In genomic region chr1:94617139-94617805, GRCh38 we compare ENCODE assay signal across 18 cellular contexts.
A peak's percentile ranks its signal among the peaks of the same experiment; 100 is the strongest.
DNase-seq lines count a peak whose midpoint lies in the region; FAIRE-seq and TF ChIP-seq lines count a peak whose summit lies in the region.
"Had no signal": no experiment of that assay in that cellular context is flagged by ENCODE, and none has a peak within 500 bp of the region (broad histone marks: within the 10 kb centered on the region; RNA-seq: fewer than 3 reads in every experiment).

No MANE protein-coding gene starts in this region.

- no peaks in the 10 kb centered on the region for H3K4me1 ChIP-seq in kidney (ENCODE audit: control insufficient read depth in 1 of 2, insufficient read depth in 1 of 2, low read depth in 1 of 2, low read length in 2 of 2)

- DNase-seq in Daoy (ENCODE audit: low read depth) (peak; percentile 90), NCI-H226 (peak; percentile 78), bronchial epithelial cell (ENCODE audit: low read depth) (peak; percentile 96), mesothelial cell of epicardium (ENCODE audit: low spot score in 2 of 2, unreplicated experiment in 2 of 2) (no peak), kidney (no peak), NCI-H1092 treated with DMSO at 0.1 percent for 48 hours (lab: John Stamatoyannopoulos, UW) (no peak), NCI-H1417 (lab: John Stamatoyannopoulos, UW) (no peak)
- no peak for DNase-seq in activated CD8-positive, alpha-beta memory T cell treated with anti-CD3 and anti-CD28 coated beads, Interleukin-2, amount 50 U/mL, for 48 hours
- DNase-seq: activated CD4-positive, alpha-beta T cell treated with anti-CD3 and anti-CD28 coated beads, Interleukin-2, amount 50 U/mL, for 4 hours; AML-193; aorta; DMS53; midbrain; NCI-H1930; NCI-H69; stomach had no signal

- H3K9me3 ChIP-seq in kidney (ENCODE audit: control insufficient read depth in 1 of 2, low read length in 2 of 2), result no peaks in the 10 kb centered on the region

- H3K9ac ChIP-seq in kidney (ENCODE audit: low read length in 2 of 2), result no peak overlapping the region

- peaks cover 6% of the 10 kb centered on the region for H3K36me3 Mint-ChIP-seq in mesothelial cell of epicardium

- peaks cover 58% of the 10 kb centered on the region for H3K4me1 Mint-ChIP-seq in mesothelial cell of epicardium

- peaks cover 9% of the 10 kb centered on the region for H3K9me3 Mint-ChIP-seq in mesothelial cell of epicardium
- H3K9me3 Mint-ChIP-seq: activated T-helper 1 cell treated with anti-CD3 and anti-CD28 coated beads, Interleukin-12 subunit alpha, Interleukin-12 subunit beta, Interleukin-2, Interleukin-4 antibody, amounts not matched to agents 30 ng/mL and 10 ng/mL and 1 ng/mL, durations not matched to agents 14 hours and 24 hours and 36 hours had no signal

- no peak for TF ChIP-seq CTCF in bronchial epithelial cell (IDR thresholded peaks at IDR 0.05; ENCODE audit: insufficient read depth, low read length, severe bottlenecking)
- no peak for TF ChIP-seq CTCF in mesothelial cell of epicardium (IDR thresholded peaks at IDR 0.05; ENCODE audit: unreplicated experiment)
- no peak for TF ChIP-seq CTCF in kidney (IDR thresholded peaks at IDR 0.05; ENCODE audit: borderline replicate concordance, extremely low read depth, insufficient read depth)

- H3K27ac ChIP-seq in kidney (ENCODE audit: low read depth in 2 of 2, low read length in 2 of 2), result no peak overlapping the region
- H3K27ac ChIP-seq: skin epidermis, stomach had no signal

- no peaks in the 10 kb centered on the region for H3K27me3 ChIP-seq in bronchial epithelial cell (ENCODE audit: control insufficient read depth, insufficient read depth, low read length)
- H3K27me3 ChIP-seq: stomach had no signal

- H3K27me3 Mint-ChIP-seq in mesothelial cell of epicardium (ENCODE audit: low read depth), result no peaks in the 10 kb centered on the region

- intact Hi-C loops in kidney (cut with DNase I), result no loop called here

- no peaks in the 10 kb centered on the region for H3K36me3 ChIP-seq in bronchial epithelial cell (ENCODE audit: control insufficient read depth, insufficient read depth, low read length)
- H3K36me3 ChIP-seq in kidney (ENCODE audit: control insufficient read depth in 1 of 2, insufficient read depth in 2 of 2, low read length in 2 of 2), result no peaks in the 10 kb centered on the region
- H3K36me3 ChIP-seq: stomach had no signal

- no peak overlapping the region for H3K4me3 Mint-ChIP-seq in mesothelial cell of epicardium
- H3K4me3 Mint-ChIP-seq: activated T-helper 1 cell treated with anti-CD3 and anti-CD28 coated beads, Interleukin-12 subunit alpha, Interleukin-12 subunit beta, Interleukin-2, Interleukin-4 antibody, amounts not matched to agents 30 ng/mL and 10 ng/mL and 1 ng/mL, durations not matched to agents 14 hours and 24 hours and 36 hours had no signal

- FAIRE-seq in bronchial epithelial cell (lab: Jason Lieb, UNC) (peak; percentile 77), kidney (lab: Jason Lieb, UNC) (no peak)

- no peak overlapping the region for H3K4me3 ChIP-seq in bronchial epithelial cell (ENCODE audit: low read depth, low read length)
- H3K4me3 ChIP-seq in kidney (ENCODE audit: low read length in 2 of 2), result no peak overlapping the region
- H3K4me3 ChIP-seq: skin epidermis, stomach had no signal

- H3K27ac Mint-ChIP-seq in mesothelial cell of epicardium, result peak overlapping the region; percentile 58
- H3K27ac Mint-ChIP-seq: activated T-helper 1 cell treated with anti-CD3 and anti-CD28 coated beads, Interleukin-12 subunit alpha, Interleukin-12 subunit beta, Interleukin-2, Interleukin-4 antibody, amounts not matched to agents 30 ng/mL and 10 ng/mL and 1 ng/mL, durations not matched to agents 14 hours and 24 hours and 36 hours had no signal

Comparison
In these comparisons a context has a peak if more than half of its experiments do, and no peak if none do; other contexts are left out.
1. DNase-seq: peak in Daoy (single experiment), NCI-H226 (single experiment) and bronchial epithelial cell (single experiment); none in mesothelial cell of epicardium (0 of 2), kidney (single experiment), NCI-H1092 treated with DMSO at 0.1 percent for 48 hours (single experiment), activated CD8-positive, alpha-beta memory T cell treated with anti-CD3 and anti-CD28 coated beads, Interleukin-2, amount 50 U/mL, for 48 hours (single experiment) and NCI-H1417 (0 of 3).